10 cellular contexts compared by ENCODE assay signal in genomic region chr5:350355-350754, GRCh38. TPM values are rescaled to one million over a fixed set of nuclear protein-coding genes. Genes with fewer than 3 reads are reported as not detected.
DNase-seq lines count a peak whose midpoint lies in the region; ATAC-seq and TF ChIP-seq lines count a peak whose summit lies in the region.
"Had no signal": no experiment of that assay in that cellular context is flagged by ENCODE, and none has a peak within 500 bp of the region (broad histone marks: within the 10 kb centered on the region; RNA-seq: fewer than 3 reads in every experiment).

No MANE protein-coding gene starts in this region.

- H3K27me3 ChIP-seq in BE2C (no peaks in the 10 kb centered on the region), RWPE2 (ENCODE audit: insufficient read depth, poor library complexity, severe bottlenecking) (no peaks in the 10 kb centered on the region)
- H3K27me3 ChIP-seq: breast epithelium had no signal

- H3K36me3 ChIP-seq in BE2C (no peaks in the 10 kb centered on the region), RWPE2 (ENCODE audit: low read depth) (no peaks in the 10 kb centered on the region)
- H3K36me3 ChIP-seq: breast epithelium had no signal

- no peak overlapping the region for H3K4me3 ChIP-seq in BE2C (ENCODE audit: low read depth, low read length)
- no peak overlapping the region for H3K4me3 ChIP-seq in GM12875 (ENCODE audit: low read depth, low read length)
- H3K4me3 ChIP-seq in RWPE2 (ENCODE audit: severe bottlenecking), result no peak overlapping the region
- H3K4me3 ChIP-seq in foreskin fibroblast (ENCODE audit: low read depth in 1 of 2, low read length in 2 of 2), result no peak overlapping the region
- H3K4me3 ChIP-seq: breast epithelium had no signal

- TF ChIP-seq CTCF in BE2C (IDR thresholded peaks at IDR 0.05; ENCODE audit: low read depth, low read length) (peak; percentile 23; the same call in 1 of the 2 replicates), GM12875 (IDR thresholded peaks at IDR 0.05; ENCODE audit: borderline replicate concordance, insufficient read depth, low read depth, low read length) (peak; percentile 18; the same call in 1 of the 2 replicates), RWPE2 (IDR thresholded peaks at IDR 0.05; ENCODE audit: poor library complexity, severe bottlenecking) (peak; percentile 11), foreskin fibroblast (IDR thresholded peaks at IDR 0.05; ENCODE audit: low read depth, low read length) (peak; percentile 6)

- H3K4me1 ChIP-seq in BE2C (no peaks in the 10 kb centered on the region), RWPE2 (ENCODE audit: insufficient read depth, poor library complexity, severe bottlenecking) (no peaks in the 10 kb centered on the region)
- H3K4me1 ChIP-seq: breast epithelium had no signal

- no peak overlapping the region for H3K27ac ChIP-seq in RWPE2 (ENCODE audit: poor library complexity, severe bottlenecking)
- H3K27ac ChIP-seq: breast epithelium had no signal

- DNase-seq in BE2C, result no peak
- no peak for DNase-seq in RWPE2 (ENCODE audit: low spot score)
- DNase-seq in foreskin fibroblast, result no peak
- DNase-seq in occipital lobe (lab: John Stamatoyannopoulos, UW), result no peak
- DNase-seq in cortex of kidney (lab: John Stamatoyannopoulos, UW), result no peak
- DNase-seq in NCI-H226, result no peak
- DNase-seq in retina, result no peak
- DNase-seq: substantia nigra had no signal

- no peak for ATAC-seq in RWPE2 (ENCODE audit: low read depth)

- H3K9me3 ChIP-seq in BE2C (no peaks in the 10 kb centered on the region), RWPE2 (ENCODE audit: severe bottlenecking) (no peaks in the 10 kb centered on the region)
- H3K9me3 ChIP-seq: breast epithelium had no signal

RNA-seq across cellular contexts. Expression of gene AHRR, which starts 28.8 kb away (rescaled TPM):
- polyA plus RNA-seq in BE2C (2012; ENCODE audit: insufficient read depth, insufficient read length, low read depth), result 0.93 TPM
- total RNA-seq in occipital lobe, result 1.4 TPM
